In genomic region chr20:62430311-62430853, GRCh38 we compare ENCODE assay signal across 1 cellular context.
A peak's percentile ranks its signal among the peaks of the same experiment; 100 is the strongest.
TF ChIP-seq lines count a peak whose summit lies in the region.

No MANE protein-coding gene starts in this region.

TF ChIP-seq in HepG2, 621 proteins besides CTCF, POLR2A, EP300 and RAD21 (continued from another document and continues in another):
- TF ChIP-seq ZSCAN5A (CRISPR knock-in tag; IDR thresholded peaks at IDR 0.05; ENCODE audit: borderline replicate concordance) = no peak
- TF ChIP-seq IKZF5 (CRISPR knock-in tag; IDR thresholded peaks at IDR 0.05) = no peak
- TF ChIP-seq SATB2 (CRISPR knock-in tag; IDR thresholded peaks at IDR 0.05) = no peak
- TF ChIP-seq ZNF550 (CRISPR knock-in tag; IDR thresholded peaks at IDR 0.05; ENCODE audit: borderline replicate concordance) = no peak
- 0 out of 2 replicates have a peak, but pooled peaks have one; percentile 22 for TF ChIP-seq ZNF746 (CRISPR knock-in tag; IDR thresholded peaks at IDR 0.05)
- no peak for TF ChIP-seq ZFP82 (CRISPR knock-in tag; IDR thresholded peaks at IDR 0.05; ENCODE audit: borderline replicate concordance)
- TF ChIP-seq RBFOX2 (IDR thresholded peaks at IDR 0.05; ENCODE audit: low read depth, low read length) = no peak
- TF ChIP-seq HIVEP1 (CRISPR knock-in tag; IDR thresholded peaks at IDR 0.05) = no peak
- no peak for TF ChIP-seq KDM5A (IDR thresholded peaks at IDR 0.05; ENCODE audit: borderline replicate concordance, low read length)
- no peak for TF ChIP-seq RBM39 (IDR thresholded peaks at IDR 0.05; ENCODE audit: low read depth, low read length, poor library complexity, severe bottlenecking)
- no peak for TF ChIP-seq ZSCAN25 (CRISPR knock-in tag; IDR thresholded peaks at IDR 0.05)
- TF ChIP-seq SIX1 (CRISPR knock-in tag; IDR thresholded peaks at IDR 0.05; ENCODE audit: borderline replicate concordance) = no peak
- no peak for TF ChIP-seq KDM6A (CRISPR knock-in tag; IDR thresholded peaks at IDR 0.05; ENCODE audit: low read depth)
- peak; percentile 58; the same call in 1 of the 2 replicates for TF ChIP-seq TCF7L2 (IDR thresholded peaks at IDR 0.05; ENCODE audit: low read depth, low read length)
- TF ChIP-seq SETDB1 (CRISPR knock-in tag; IDR thresholded peaks at IDR 0.05; ENCODE audit: borderline replicate concordance) = no peak
- TF ChIP-seq ZNF296 (CRISPR knock-in tag; conservative IDR thresholded peaks at IDR 0.05) = peak; percentile 74; the same call in 1 of the 2 replicates
- no peak for TF ChIP-seq TRAFD1 (CRISPR knock-in tag; IDR thresholded peaks at IDR 0.05; ENCODE audit: borderline replicate concordance)
- no peak for TF ChIP-seq CCAR2 (optimal IDR thresholded peaks at IDR 0.05; ENCODE audit: low read depth, low read length)
- no peak for TF ChIP-seq ZNF574 (CRISPR knock-in tag; IDR thresholded peaks at IDR 0.05)
- TF ChIP-seq GABPA (IDR thresholded peaks at IDR 0.05; ENCODE audit: low read depth, low read length) = no peak
- TF ChIP-seq GABPA (CRISPR knock-in tag; IDR thresholded peaks at IDR 0.05; ENCODE audit: low read depth) = no peak
- TF ChIP-seq NR0B2 (CRISPR knock-in tag; IDR thresholded peaks at IDR 0.05) = no peak
- TF ChIP-seq SPEN (CRISPR knock-in tag; IDR thresholded peaks at IDR 0.05; ENCODE audit: low read depth) = 0 out of 2 replicates have a peak, but pooled peaks have one; percentile 7
- no peak for TF ChIP-seq RCOR2 (CRISPR knock-in tag; IDR thresholded peaks at IDR 0.05)
- no peak for TF ChIP-seq ZNF276 (CRISPR knock-in tag; IDR thresholded peaks at IDR 0.05; ENCODE audit: low read depth)
- no peak for TF ChIP-seq NFKBIZ (CRISPR knock-in tag; IDR thresholded peaks at IDR 0.05)
- TF ChIP-seq ZBTB40 (IDR thresholded peaks at IDR 0.05) = no peak
- TF ChIP-seq ZBTB40 (CRISPR knock-in tag; IDR thresholded peaks at IDR 0.05) = no peak
- no peak for TF ChIP-seq TFAP4 (IDR thresholded peaks at IDR 0.05; ENCODE audit: borderline replicate concordance, low read depth)
- TF ChIP-seq ZNF564 (CRISPR knock-in tag; IDR thresholded peaks at IDR 0.05) = no peak
- TF ChIP-seq ZNF747 (CRISPR knock-in tag; IDR thresholded peaks at IDR 0.05; ENCODE audit: borderline replicate concordance) = no peak
- TF ChIP-seq MLLT10 (CRISPR knock-in tag; IDR thresholded peaks at IDR 0.05) = no peak
- TF ChIP-seq GABPB1 (CRISPR knock-in tag; IDR thresholded peaks at IDR 0.05) = peak; percentile 17; the same call in 1 of the 2 replicates
- TF ChIP-seq ZNF235 (CRISPR knock-in tag; IDR thresholded peaks at IDR 0.05; ENCODE audit: borderline replicate concordance) = no peak
- no peak for TF ChIP-seq CBX5 (CRISPR knock-in tag; IDR thresholded peaks at IDR 0.05; ENCODE audit: borderline replicate concordance)
- no peak for TF ChIP-seq ZC3H4 (CRISPR knock-in tag; IDR thresholded peaks at IDR 0.05; ENCODE audit: borderline replicate concordance)
- TF ChIP-seq ZNF180 (CRISPR knock-in tag; IDR thresholded peaks at IDR 0.05; ENCODE audit: borderline replicate concordance, low read depth) = no peak
- TF ChIP-seq BRF2 (CRISPR knock-in tag; IDR thresholded peaks at IDR 0.05) = no peak
- TF ChIP-seq BCL3 (CRISPR knock-in tag; IDR thresholded peaks at IDR 0.05) = no peak
